ENCODE assay signal across 25 cellular contexts in genomic region chr2:12513339-12513738, GRCh38.
DNase-seq lines count a peak whose midpoint lies in the region; ATAC-seq, FAIRE-seq and TF ChIP-seq lines count a peak whose summit lies in the region.
"Had no signal": no experiment of that assay in that cellular context is flagged by ENCODE, and none has a peak within 500 bp of the region (broad histone marks: within the 10 kb centered on the region; RNA-seq: fewer than 3 reads in every experiment).

No MANE protein-coding gene starts in this region.

- H3K9me3 ChIP-seq in small intestine (ENCODE audit: control insufficient read depth, low read depth) = no peaks in the 10 kb centered on the region
- H3K9me3 ChIP-seq: gastroesophageal sphincter had no signal

- peak overlapping the region; percentile 54 for H3K4me3 Mint-ChIP-seq in activated naive CD4-positive, alpha-beta T cell treated with anti-CD3 and anti-CD28 coated beads, Interleukin-2, amount 50 U/mL, for 24 hours
- peak overlapping the region; percentile 11 for H3K4me3 Mint-ChIP-seq in central memory CD8-positive, alpha-beta T cell
- H3K4me3 Mint-ChIP-seq: neural crest cell; stimulated activated naive CD8-positive, alpha-beta T cell treated with anti-CD3 and anti-CD28 coated beads, Interleukin-15, Interleukin-2, amounts not matched to agents 100 ng/mL and 50 ng/mL, for 24 hours had no signal

- H3K27me3 ChIP-seq in small intestine (ENCODE audit: control insufficient read depth in 2 of 2, insufficient read depth in 2 of 2, low read length in 2 of 2) (no peaks in the 10 kb centered on the region), brain microvascular endothelial cell (replicated peaks) (no peaks in the 10 kb centered on the region)
- H3K27me3 ChIP-seq: gastroesophageal sphincter had no signal

- H3K4me1 Mint-ChIP-seq in activated naive CD4-positive, alpha-beta T cell treated with anti-CD3 and anti-CD28 coated beads, Interleukin-2, amount 50 U/mL, for 24 hours = peaks cover 85% of the 10 kb centered on the region
- peaks cover 68% of the 10 kb centered on the region for H3K4me1 Mint-ChIP-seq in central memory CD8-positive, alpha-beta T cell
- H3K4me1 Mint-ChIP-seq: neural crest cell had no signal

- H3K4me1 ChIP-seq in small intestine (ENCODE audit: control insufficient read depth in 2 of 2, insufficient read depth in 1 of 2, low read depth in 1 of 2, low read length in 1 of 2) = no peaks in the 10 kb centered on the region
- H3K4me1 ChIP-seq: gastroesophageal sphincter had no signal

- no peak overlapping the region for H3K27ac ChIP-seq in small intestine (ENCODE audit: low read depth in 1 of 2, low read length in 1 of 2)
- no peak overlapping the region for H3K27ac ChIP-seq in brain microvascular endothelial cell
- H3K27ac ChIP-seq: C4-2B, gastroesophageal sphincter had no signal

- H3K4me3 ChIP-seq in small intestine (ENCODE audit: low read depth in 1 of 2, low read length in 2 of 2) (no peak overlapping the region), brain microvascular endothelial cell (ENCODE audit: low read depth, low read length) (no peak overlapping the region)
- H3K4me3 ChIP-seq: gastroesophageal sphincter had no signal

- FAIRE-seq in small intestine (lab: Jason Lieb, UNC) = no peak
- FAIRE-seq: G401.6, GM18507, H1 had no signal

- no peak for ATAC-seq in activated naive CD4-positive, alpha-beta T cell treated with anti-CD3 and anti-CD28 coated beads, Interleukin-2, amount 50 U/mL, for 72 hours
- ATAC-seq in HG02884 (IDR thresholded peaks at IDR 0.05; ENCODE audit: unreplicated experiment) = peak; percentile 47
- ATAC-seq in central memory CD8-positive, alpha-beta T cell (replicated peaks; ENCODE audit: extremely low read depth, poor library complexity, severe bottlenecking) = no peak
- ATAC-seq in GM19351 (IDR thresholded peaks at IDR 0.05; ENCODE audit: unreplicated experiment) = no peak
- ATAC-seq in HG02798 (IDR thresholded peaks at IDR 0.05; ENCODE audit: poor library complexity, unreplicated experiment) = no peak
- ATAC-seq: gastroesophageal sphincter, PC-3, sciatic nerve had no signal

- no peaks in the 10 kb centered on the region for H3K36me3 ChIP-seq in small intestine (ENCODE audit: control insufficient read depth in 2 of 2, insufficient read depth in 2 of 2, low read length in 2 of 2)
- no peaks in the 10 kb centered on the region for H3K36me3 ChIP-seq in brain microvascular endothelial cell (replicated peaks)
- H3K36me3 ChIP-seq: gastroesophageal sphincter had no signal

- no peaks in the 10 kb centered on the region for H3K27me3 Mint-ChIP-seq in activated naive CD4-positive, alpha-beta T cell treated with anti-CD3 and anti-CD28 coated beads, Interleukin-2, amount 50 U/mL, for 24 hours
- no peaks in the 10 kb centered on the region for H3K27me3 Mint-ChIP-seq in central memory CD8-positive, alpha-beta T cell

- no peak for TF ChIP-seq CTCF in brain microvascular endothelial cell (IDR thresholded peaks at IDR 0.05; ENCODE audit: low read depth, low read length, missing control alignments)

- peaks cover 2% of the 10 kb centered on the region for H3K36me3 Mint-ChIP-seq in activated naive CD4-positive, alpha-beta T cell treated with anti-CD3 and anti-CD28 coated beads, Interleukin-2, amount 50 U/mL, for 24 hours
- peaks cover 4 to 19% of the 10 kb centered on the region in 2 donors for H3K36me3 Mint-ChIP-seq in activated naive CD4-positive, alpha-beta T cell treated with anti-CD3 and anti-CD28 coated beads, Interleukin-2, amount 50 U/mL, for 72 hours
- peaks cover 5% of the 10 kb centered on the region for H3K36me3 Mint-ChIP-seq in central memory CD8-positive, alpha-beta T cell (ENCODE audit: insufficient read depth)

- no peak for DNase-seq in activated naive CD4-positive, alpha-beta T cell treated with anti-CD3 and anti-CD28 coated beads, Interleukin-2, amount 50 U/mL, for 72 hours (ENCODE audit: low spot score in 2 of 2)
- DNase-seq in central memory CD8-positive, alpha-beta T cell (ENCODE audit: low spot score in 2 of 2) = no peak
- DNase-seq in small intestine (peak; percentile 36), brain microvascular endothelial cell (no peak)
- DNase-seq: activated CD4-positive, alpha-beta T cell treated with anti-CD3 and anti-CD28 coated beads for 4 hours; activated gamma-delta T cell; activated T-cell treated with anti-CD3 and anti-CD28 coated beads for 4 hours; aorta; hippocampal formation; Karpas-422; PC-3; posterior cingulate gyrus; SIG-M5 had no signal

- no peak overlapping the region for H3K27ac Mint-ChIP-seq in activated naive CD4-positive, alpha-beta T cell treated with anti-CD3 and anti-CD28 coated beads, Interleukin-2, amount 50 U/mL, for 24 hours
- no peak overlapping the region for H3K27ac Mint-ChIP-seq in activated naive CD4-positive, alpha-beta T cell treated with anti-CD3 and anti-CD28 coated beads, Interleukin-2, amount 50 U/mL, for 72 hours
- H3K27ac Mint-ChIP-seq in central memory CD8-positive, alpha-beta T cell (ENCODE audit: low read depth) = no peak overlapping the region
- H3K27ac Mint-ChIP-seq: stimulated activated naive CD8-positive, alpha-beta T cell treated with anti-CD3 and anti-CD28 coated beads, Interleukin-15, Interleukin-2, amounts not matched to agents 100 ng/mL and 50 ng/mL, for 24 hours had no signal

- in situ Hi-C loops in brain microvascular endothelial cell (cut with HindIII; ENCODE audit: low pct_ligation_motif_present, low sequenced_read_pairs) = no loop called here

- 9 to 58% (median 25%) methylated on average over 1 of the region's 1 CpG for whole genome bisulfite sequencing in small intestine, 3 donors

- H3K9me3 Mint-ChIP-seq in activated naive CD4-positive, alpha-beta T cell treated with anti-CD3 and anti-CD28 coated beads, Interleukin-2, amount 50 U/mL, for 24 hours = peaks cover 7% of the 10 kb centered on the region
- H3K9me3 Mint-ChIP-seq in activated naive CD4-positive, alpha-beta T cell treated with anti-CD3 and anti-CD28 coated beads, Interleukin-2, amount 50 U/mL, for 72 hours = peaks cover 15 to 26% of the 10 kb centered on the region in 2 donors
- H3K9me3 Mint-ChIP-seq in central memory CD8-positive, alpha-beta T cell = no peaks in the 10 kb centered on the region
